ENCODE assay signal across 17 cellular contexts in genomic region chr5:113036321-113036720, GRCh38. TPM values are rescaled to one million over a fixed set of nuclear protein-coding genes. Genes with fewer than 3 reads are reported as not detected.
DNase-seq lines count a peak whose midpoint lies in the region; ATAC-seq and TF ChIP-seq lines count a peak whose summit lies in the region.
"Had no signal": no experiment of that assay in that cellular context is flagged by ENCODE, and none has a peak within 500 bp of the region (broad histone marks: within the 10 kb centered on the region; RNA-seq: fewer than 3 reads in every experiment).

No MANE protein-coding gene starts in this region.

- peak overlapping the region; percentile 30 for H3K27ac ChIP-seq in cardiac muscle cell
- peak overlapping the region; percentile 95 for H3K27ac ChIP-seq in parathyroid adenoma
- H3K27ac ChIP-seq: GM23248 had no signal

- H3K4me1 ChIP-seq in cardiac muscle cell (ENCODE audit: low read depth) (no peaks in the 10 kb centered on the region), parathyroid adenoma (peaks cover 76% of the 10 kb centered on the region)

- no peak for DNase-seq in cardiac muscle cell (ENCODE audit: low read depth in 1 of 2, low spot score in 1 of 2)
- no peak for DNase-seq in Right ventricle myocardium inferior (ENCODE audit: missing footprints)
- no peak for DNase-seq in NOMO-1 (lab: John Stamatoyannopoulos, UW; ENCODE audit: unreplicated experiment in 2 of 2)
- DNase-seq in glutamatergic neuron, result no peak
- DNase-seq: C1 segment of cervical spinal cord; Calu3; CD4-positive, alpha-beta memory T cell; COR-L47; DMS79; EL; GDM1; GM23248; HCEC 1CT had no signal

- H3K4me2 ChIP-seq in parathyroid adenoma (ENCODE audit: low read length), result no peak overlapping the region

- intact Hi-C loops in Right ventricle myocardium inferior (cut with DNase I), result no loop called here

- ATAC-seq in Right ventricle myocardium inferior (no peak), GM21390 (IDR thresholded peaks at IDR 0.05; ENCODE audit: unreplicated experiment) (no peak)
- ATAC-seq: GM12878 had no signal

- no peak overlapping the region for H3K4me3 Mint-ChIP-seq in glutamatergic neuron (ENCODE audit: unreplicated experiment)
- H3K4me3 Mint-ChIP-seq: CD4-positive, alpha-beta memory T cell had no signal

- H3K4me3 ChIP-seq in cardiac muscle cell, result no peak overlapping the region
- H3K4me3 ChIP-seq in parathyroid adenoma (ENCODE audit: low read depth, low read length), result no peak overlapping the region
- H3K4me3 ChIP-seq: GM12878, GM23248 had no signal

- H3K36me3 ChIP-seq in cardiac muscle cell (peaks cover 21% of the 10 kb centered on the region), parathyroid adenoma (ENCODE audit: control insufficient read depth, insufficient read depth, low read length) (no peaks in the 10 kb centered on the region)

- no peak overlapping the region for H3K9ac ChIP-seq in parathyroid adenoma
- H3K9ac ChIP-seq: GM23248 had no signal

- peaks cover 17% of the 10 kb centered on the region for H3K9me3 Mint-ChIP-seq in glutamatergic neuron (ENCODE audit: unreplicated experiment)

- H3K4me1 Mint-ChIP-seq in glutamatergic neuron (ENCODE audit: low read depth, unreplicated experiment), result peaks cover 35% of the 10 kb centered on the region

- H3K9me3 ChIP-seq in cardiac muscle cell (ENCODE audit: low read depth), result no peaks in the 10 kb centered on the region
- H3K9me3 ChIP-seq in parathyroid adenoma (ENCODE audit: control insufficient read depth, low read length), result no peaks in the 10 kb centered on the region

- TF ChIP-seq CTCF in cardiac muscle cell (IDR thresholded peaks at IDR 0.05; ENCODE audit: low read depth, low read length) (no peak), parathyroid adenoma (IDR thresholded peaks at IDR 0.05) (no peak), glutamatergic neuron (IDR thresholded peaks at IDR 0.05; ENCODE audit: partially characterized antibody, unreplicated experiment) (no peak)

- H3K36me3 Mint-ChIP-seq in glutamatergic neuron (ENCODE audit: unreplicated experiment), result peaks cover 16% of the 10 kb centered on the region

- H3K27me3 Mint-ChIP-seq in glutamatergic neuron (ENCODE audit: unreplicated experiment), result peaks cover 5% of the 10 kb centered on the region
- H3K27me3 Mint-ChIP-seq: CD4-positive, alpha-beta memory T cell had no signal

- H3K27me3 ChIP-seq in cardiac muscle cell (no peaks in the 10 kb centered on the region), parathyroid adenoma (ENCODE audit: control insufficient read depth, insufficient read depth, low read length) (no peaks in the 10 kb centered on the region)

- H3K27ac Mint-ChIP-seq in glutamatergic neuron (ENCODE audit: unreplicated experiment), result no peak overlapping the region

- H3K79me2 ChIP-seq in parathyroid adenoma, result peaks cover 9% of the 10 kb centered on the region

- H2AFZ ChIP-seq in parathyroid adenoma, result no peak overlapping the region
- H2AFZ ChIP-seq: GM23248 had no signal

TF ChIP-seq in PFSK-1, 5 proteins besides CTCF, POLR2A, EP300 and RAD21:
- TF ChIP-seq SIN3A (IDR thresholded peaks at IDR 0.05; ENCODE audit: borderline replicate concordance, insufficient read depth, low read length), result no peak
- 0 out of 2 replicates have a peak, but pooled peaks have one; percentile 12 for TF ChIP-seq POLR2AphosphoS5 (IDR thresholded peaks at IDR 0.05; ENCODE audit: low read depth, low read length)

RNA-seq across cellular contexts. Expression of gene DCP2, which starts 59.7 kb away (rescaled TPM):
- total RNA-seq in cardiac muscle cell, result 20.7 and 23.9 TPM in 2 replicates
- polyA plus RNA-seq in cardiac muscle cell, result 17.6 and 19.9 TPM in 2 replicates
- 18.1 TPM for total RNA-seq in Right ventricle myocardium inferior
- 8.4 TPM for polyA plus RNA-seq in PFSK-1 (2012; ENCODE audit: insufficient read length, low read depth)
- 117 TPM for total RNA-seq in glutamatergic neuron (ENCODE audit: unreplicated experiment)
